1 cellular context compared by ENCODE assay signal in genomic region chr16:30052671-30053372, GRCh38.
TF ChIP-seq lines count a peak whose summit lies in the region.

No MANE protein-coding gene starts in this region.

TF ChIP-seq in HepG2, 621 proteins besides CTCF, POLR2A, EP300 and RAD21 (continued from another document and continues in another):
- TF ChIP-seq ZNF781 (CRISPR knock-in tag; IDR thresholded peaks at IDR 0.05; ENCODE audit: borderline replicate concordance, not compliant biosample characterization) = peak; percentile 89
- TF ChIP-seq WIZ (CRISPR knock-in tag; IDR thresholded peaks at IDR 0.05) = peak; percentile 68; the same call in 1 of the 2 replicates
- peak; percentile 91 for TF ChIP-seq KAT8 (CRISPR knock-in tag; IDR thresholded peaks at IDR 0.05)
- TF ChIP-seq ZNF782 (CRISPR knock-in tag; IDR thresholded peaks at IDR 0.05; ENCODE audit: borderline replicate concordance) = peak; percentile 50; the same call in 1 of the 2 replicates
- TF ChIP-seq ZNF674 (CRISPR knock-in tag; IDR thresholded peaks at IDR 0.05; ENCODE audit: low read depth) = no peak
- TF ChIP-seq PATZ1 (CRISPR knock-in tag; IDR thresholded peaks at IDR 0.05) = peak; percentile 71
- no peak for TF ChIP-seq DBP (CRISPR knock-in tag; IDR thresholded peaks at IDR 0.05; ENCODE audit: not compliant biosample characterization)
- no peak for TF ChIP-seq ZMAT5 (CRISPR knock-in tag; IDR thresholded peaks at IDR 0.05; ENCODE audit: borderline replicate concordance, low read depth)
- peak; percentile 96 for TF ChIP-seq IKZF5 (CRISPR knock-in tag; IDR thresholded peaks at IDR 0.05)
- TF ChIP-seq NFE2 (CRISPR knock-in tag; IDR thresholded peaks at IDR 0.05) = 0 out of 2 replicates have a peak, but pooled peaks have one; percentile 18
- TF ChIP-seq TOE1 (CRISPR knock-in tag; IDR thresholded peaks at IDR 0.05) = peak; percentile 85; the same call in 1 of the 2 replicates
- 0 out of 2 replicates have a peak, but pooled peaks have one; percentile 68 for TF ChIP-seq KLF6 (CRISPR knock-in tag; IDR thresholded peaks at IDR 0.05)
- TF ChIP-seq REPIN1 (CRISPR knock-in tag; IDR thresholded peaks at IDR 0.05; ENCODE audit: borderline replicate concordance, low read depth) = peak; percentile 99
- TF ChIP-seq ZUFSP (CRISPR knock-in tag; IDR thresholded peaks at IDR 0.05; ENCODE audit: borderline replicate concordance) = no peak
- TF ChIP-seq ZNF296 (CRISPR knock-in tag; conservative IDR thresholded peaks at IDR 0.05) = peak; percentile 72
- peak; percentile 94 for TF ChIP-seq MTERF4 (CRISPR knock-in tag; IDR thresholded peaks at IDR 0.05)
- peak; percentile 33; the same call in 1 of the 2 replicates for TF ChIP-seq MTA1 (CRISPR knock-in tag; IDR thresholded peaks at IDR 0.05; ENCODE audit: borderline replicate concordance)
- 0 out of 2 replicates have a peak, but pooled peaks have one; percentile 20 for TF ChIP-seq MNT (IDR thresholded peaks at IDR 0.05)
- TF ChIP-seq SOX13 (IDR thresholded peaks at IDR 0.05) = no peak
- TF ChIP-seq SOX13 (CRISPR knock-in tag; conservative IDR thresholded peaks at IDR 0.05 in 1 of 2, IDR thresholded peaks at IDR 0.05 in 1 of 2) = peak in 1 of 2 experiments; percentile 71; a peak in 2 of 4 replicates
- TF ChIP-seq ONECUT2 (CRISPR knock-in tag; IDR thresholded peaks at IDR 0.05) = peak; percentile 80
- TF ChIP-seq ZNF101 (CRISPR knock-in tag; IDR thresholded peaks at IDR 0.05; ENCODE audit: borderline replicate concordance, low read depth) = peak; percentile 69; the same call in 1 of the 2 replicates
- TF ChIP-seq ZFP36L1 (CRISPR knock-in tag; IDR thresholded peaks at IDR 0.05) = peak; percentile 89
- TF ChIP-seq GLI4 (CRISPR knock-in tag; IDR thresholded peaks at IDR 0.05; ENCODE audit: borderline replicate concordance) = peak; percentile 53; the same call in 1 of the 2 replicates
- TF ChIP-seq PAX8 (CRISPR knock-in tag; IDR thresholded peaks at IDR 0.05; ENCODE audit: borderline replicate concordance) = peak; percentile 84; the same call in 1 of the 2 replicates
- TF ChIP-seq PITX1 (CRISPR knock-in tag; IDR thresholded peaks at IDR 0.05) = peak; percentile 82; the same call in 1 of the 2 replicates
- TF ChIP-seq ZNF234 (CRISPR knock-in tag; conservative IDR thresholded peaks at IDR 0.05) = peak; percentile 97; the same call in 1 of the 2 replicates
- TF ChIP-seq HOXD1 (CRISPR knock-in tag; IDR thresholded peaks at IDR 0.05) = peak; percentile 88; the same call in 1 of the 2 replicates
- TF ChIP-seq BATF2 (CRISPR knock-in tag; IDR thresholded peaks at IDR 0.05) = peak; percentile 94; the same call in 1 of the 2 replicates
- TF ChIP-seq ZNF703 (CRISPR knock-in tag; IDR thresholded peaks at IDR 0.05; ENCODE audit: borderline replicate concordance) = no peak
- TF ChIP-seq ARID2 (CRISPR knock-in tag; IDR thresholded peaks at IDR 0.05; ENCODE audit: borderline replicate concordance) = peak; percentile 83; the same call in 1 of the 2 replicates
- TF ChIP-seq CSRNP2 (CRISPR knock-in tag; conservative IDR thresholded peaks at IDR 0.05; ENCODE audit: low read depth) = peak; percentile 93; the same call in 1 of the 2 replicates
- TF ChIP-seq ZBTB43 (CRISPR knock-in tag; conservative IDR thresholded peaks at IDR 0.05) = peak; percentile 81
- peak; percentile 90; the same call in 1 of the 2 replicates for TF ChIP-seq ZBTB38 (CRISPR knock-in tag; IDR thresholded peaks at IDR 0.05)
- TF ChIP-seq ETS1 (CRISPR knock-in tag; IDR thresholded peaks at IDR 0.05) = 0 out of 2 replicates have a peak, but pooled peaks have one; percentile 71
- peak; percentile 97; the same call in 1 of the 2 replicates for TF ChIP-seq ZNF30 (CRISPR knock-in tag; IDR thresholded peaks at IDR 0.05)
- TF ChIP-seq NFKBIZ (CRISPR knock-in tag; IDR thresholded peaks at IDR 0.05) = no peak
- peak; percentile 58; the same call in 1 of the 2 replicates for TF ChIP-seq SKIL (CRISPR knock-in tag; IDR thresholded peaks at IDR 0.05; ENCODE audit: borderline replicate concordance)
- TF ChIP-seq ZNF34 (CRISPR knock-in tag; IDR thresholded peaks at IDR 0.05; ENCODE audit: borderline replicate concordance) = no peak; the same call in 1 of the 2 replicates
- peak; percentile 45 for TF ChIP-seq ZEB1 (IDR thresholded peaks at IDR 0.05; ENCODE audit: insufficient replicate concordance, low read depth)
- peak; percentile 82; the same call in 1 of the 2 replicates for TF ChIP-seq ZNF816 (CRISPR knock-in tag; IDR thresholded peaks at IDR 0.05; ENCODE audit: borderline replicate concordance)
- TF ChIP-seq ARNTL (CRISPR knock-in tag; IDR thresholded peaks at IDR 0.05) = peak; percentile 65; the same call in 1 of the 2 replicates
- 0 out of 2 replicates have a peak, but pooled peaks have one; percentile 46 for TF ChIP-seq ZNF549 (CRISPR knock-in tag; IDR thresholded peaks at IDR 0.05)
- TF ChIP-seq PRMT3 (CRISPR knock-in tag; IDR thresholded peaks at IDR 0.05; ENCODE audit: borderline replicate concordance, low read depth) = 0 out of 2 replicates have a peak, but pooled peaks have one; percentile 72
- TF ChIP-seq ZNF558 (CRISPR knock-in tag; IDR thresholded peaks at IDR 0.05; ENCODE audit: borderline replicate concordance) = peak; percentile 94; the same call in 1 of the 2 replicates
- peak; percentile 90; the same call in 1 of the 2 replicates for TF ChIP-seq CREBL2 (CRISPR knock-in tag; IDR thresholded peaks at IDR 0.05; ENCODE audit: borderline replicate concordance)
- TF ChIP-seq IKZF1 (IDR thresholded peaks at IDR 0.05) = no peak
